Comparison of ENCODE assay signal across 9 cellular contexts in the genomic region with DNA sequence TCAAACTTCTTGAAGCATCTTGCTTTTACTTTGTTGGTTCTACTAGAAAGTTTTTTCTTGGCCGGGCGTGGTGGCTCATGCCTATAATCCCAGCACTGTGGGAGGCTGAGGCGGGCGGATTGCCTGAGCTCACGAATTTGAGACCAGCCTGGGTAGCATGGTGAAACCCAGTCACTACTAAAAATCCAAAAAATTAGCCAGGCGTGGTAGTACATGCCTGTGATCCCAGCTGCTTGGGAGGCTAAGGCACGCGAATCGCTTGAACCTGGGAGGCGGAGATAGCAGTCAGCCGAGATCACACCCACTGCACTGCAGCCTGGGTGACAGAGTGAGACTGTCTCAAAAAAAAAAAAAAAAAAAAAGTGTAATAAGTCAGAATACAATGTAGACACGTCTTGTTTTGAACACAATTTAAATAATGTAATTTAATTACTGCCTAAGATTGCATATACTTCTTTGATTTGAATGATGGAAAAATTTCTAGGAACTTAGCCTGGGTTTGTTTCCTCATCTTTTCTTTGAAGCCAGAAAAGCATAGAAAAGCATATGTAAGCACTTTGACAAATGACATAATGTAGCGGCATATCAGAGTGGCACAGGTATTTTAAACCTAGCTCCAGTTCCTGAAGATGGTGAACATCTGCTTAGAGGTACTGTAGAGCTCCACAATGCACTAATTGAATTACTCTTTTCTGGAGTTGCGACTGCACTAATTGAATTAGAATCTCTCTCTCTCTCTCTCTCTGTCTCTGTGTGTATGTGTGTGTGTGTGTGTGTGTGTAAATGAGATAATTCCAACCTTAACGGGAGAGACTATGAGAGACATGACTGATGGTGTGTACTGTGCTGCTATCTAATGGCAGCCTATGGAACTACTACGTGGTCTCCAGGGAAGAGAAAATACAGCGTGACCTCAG.
DNase-seq lines count a peak whose midpoint lies in the region; ATAC-seq and TF ChIP-seq lines count a peak whose summit lies in the region.
"Had no signal": no experiment of that assay in that cellular context is flagged by ENCODE, and none has a peak within 500 bp of the region (broad histone marks: within the 10 kb centered on the region; RNA-seq: fewer than 3 reads in every experiment).

No MANE protein-coding gene starts in this region.

- peak; percentile 83 for DNase-seq in NCI-H2171 treated with DMSO at 0.1 percent for 48 hours (lab: John Stamatoyannopoulos, UW)
- DNase-seq in NCI-H2171 (lab: John Stamatoyannopoulos, UW): no peak
- DNase-seq in HS-5 (ENCODE audit: low read depth): peak; percentile 2
- DNase-seq in NT2/D1 (ENCODE audit: low read depth, low spot score): peak; percentile 47
- peak; percentile 74 for DNase-seq in brain microvascular endothelial cell
- DNase-seq in iPS-NIHi11 (ENCODE audit: low spot score): peak; percentile 75
- no peak for DNase-seq in spleen

- WGBS in spleen, 5 donors: 72 to 77% (median 77%) methylated on average over 17 of the region's 17 CpGs

- H3K27me3 ChIP-seq in NT2/D1 (ENCODE audit: insufficient read depth, insufficient read length): no peaks in the 10 kb centered on the region
- H3K27me3 ChIP-seq in brain microvascular endothelial cell (replicated peaks): no peaks in the 10 kb centered on the region
- H3K27me3 ChIP-seq in spleen (replicated peaks in 1 of 7): no peaks in the 10 kb centered on the region
- H3K27me3 ChIP-seq: BLaER1 treated with 17β-estradiol and CSF1 and Interleukin-3, amounts not matched to agents 10 nM and 100 nM had no signal

- no peak overlapping the region for H3K9ac ChIP-seq in NT2/D1 (ENCODE audit: insufficient read length, low read depth)
- H3K9ac ChIP-seq: BLaER1 treated with 17β-estradiol and CSF1 and Interleukin-3, amounts not matched to agents 10 nM and 100 nM had no signal

- intact Hi-C loops in spleen (cut with DNase I; ENCODE audit: low total_unique reads): no loop called here

- no peak for ATAC-seq in HG03139 (IDR thresholded peaks at IDR 0.05; ENCODE audit: unreplicated experiment)

- H3K4me3 ChIP-seq in NT2/D1 (ENCODE audit: insufficient read length, low read depth): no peak overlapping the region
- no peak overlapping the region for H3K4me3 ChIP-seq in brain microvascular endothelial cell (ENCODE audit: low read depth, low read length)
- no peak overlapping the region for H3K4me3 ChIP-seq in spleen
- H3K4me3 ChIP-seq: BLaER1 treated with 17β-estradiol and CSF1 and Interleukin-3, amounts not matched to agents 10 nM and 100 nM had no signal

- no peak for TF ChIP-seq POLR2A in spleen (IDR thresholded peaks at IDR 0.05)

- no peak overlapping the region for H3K27ac ChIP-seq in brain microvascular endothelial cell
- H3K27ac ChIP-seq in spleen: no peak overlapping the region
- H3K27ac ChIP-seq: BLaER1 treated with 17β-estradiol and CSF1 and Interleukin-3, amounts not matched to agents 10 nM and 100 nM had no signal

- in situ Hi-C loops in brain microvascular endothelial cell (cut with HindIII; ENCODE audit: low pct_ligation_motif_present, low sequenced_read_pairs): no loop called here

- no peaks in the 10 kb centered on the region for H3K9me3 ChIP-seq in NT2/D1 (ENCODE audit: insufficient read depth, low read length)
- H3K9me3 ChIP-seq in spleen: no peaks in the 10 kb centered on the region
- H3K9me3 ChIP-seq: BLaER1 treated with 17β-estradiol and CSF1 and Interleukin-3, amounts not matched to agents 10 nM and 100 nM had no signal

- no peaks in the 10 kb centered on the region for H3K4me1 ChIP-seq in NT2/D1 (ENCODE audit: insufficient read depth, insufficient read length)
- peaks cover 0 to 8% (median 0%) of the 10 kb centered on the region in 6 donors for H3K4me1 ChIP-seq in spleen
- H3K4me1 ChIP-seq: BLaER1 treated with 17β-estradiol and CSF1 and Interleukin-3, amounts not matched to agents 10 nM and 100 nM had no signal

- H3K36me3 ChIP-seq in NT2/D1 (ENCODE audit: insufficient read depth, insufficient read length, low read length): no peaks in the 10 kb centered on the region
- no peaks in the 10 kb centered on the region for H3K36me3 ChIP-seq in brain microvascular endothelial cell (replicated peaks)
- no peaks in the 10 kb centered on the region for H3K36me3 ChIP-seq in spleen
- H3K36me3 ChIP-seq: BLaER1 treated with 17β-estradiol and CSF1 and Interleukin-3, amounts not matched to agents 10 nM and 100 nM had no signal

- TF ChIP-seq CTCF in brain microvascular endothelial cell (IDR thresholded peaks at IDR 0.05; ENCODE audit: low read depth, low read length, missing control alignments): peak; percentile 74
- TF ChIP-seq CTCF in spleen (IDR thresholded peaks at IDR 0.05 in 8 of 11, conservative IDR thresholded peaks at IDR 0.05 in 3 of 11): peak in 8 of 11 experiments; percentile 39 to 67 (median 54)

Comparison
In these comparisons a context has a peak if more than half of its experiments do, and no peak if none do; other contexts are left out.
1. DNase-seq: peak in NCI-H2171 treated with DMSO at 0.1 percent for 48 hours (single experiment), HS-5 (single experiment), NT2/D1 (single experiment), brain microvascular endothelial cell (single experiment) and iPS-NIHi11 (single experiment); none in NCI-H2171 (single experiment) and spleen (single experiment).